ENCODE assay signal across 17 cellular contexts in the genomic region with DNA sequence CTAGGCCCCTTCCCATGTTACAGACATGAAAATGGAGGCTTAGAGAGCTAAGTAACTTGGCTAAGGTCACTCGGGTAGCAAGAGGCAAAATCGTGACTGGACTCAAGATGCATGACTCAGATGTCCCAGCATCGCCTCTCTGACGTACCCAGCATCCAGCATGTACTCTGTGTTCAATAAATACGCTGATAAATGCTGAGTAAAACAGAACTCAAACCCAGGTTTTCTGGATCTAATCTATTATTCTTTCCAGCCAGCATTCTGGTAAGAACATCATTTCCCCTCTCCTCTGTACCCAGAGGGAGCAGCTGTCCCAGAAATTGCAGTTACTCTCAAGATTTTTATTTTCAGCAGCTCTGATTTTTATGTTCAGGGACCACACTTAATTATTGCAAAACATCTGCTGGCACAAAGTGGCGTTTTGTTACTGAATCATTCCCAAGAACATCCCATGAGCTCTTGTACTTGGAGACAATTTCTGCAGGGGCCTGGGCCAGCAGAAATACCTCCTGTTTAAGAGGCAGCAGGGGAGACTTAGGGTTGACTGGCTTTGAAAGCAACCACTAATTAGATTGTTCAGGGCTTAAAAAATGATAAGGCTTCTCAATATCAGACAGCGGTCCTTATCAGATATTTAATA.
DNase-seq lines count a peak whose midpoint lies in the region; ATAC-seq and TF ChIP-seq lines count a peak whose summit lies in the region.
"Had no signal": no experiment of that assay in that cellular context is flagged by ENCODE, and none has a peak within 500 bp of the region (broad histone marks: within the 10 kb centered on the region; RNA-seq: fewer than 3 reads in every experiment).

No MANE protein-coding gene starts in this region.

- no peak overlapping the region for H3K14ac ChIP-seq in mesenchymal stem cell (ENCODE audit: low read length in 2 of 2)

- no peak for ATAC-seq in HG03280 (IDR thresholded peaks at IDR 0.05; ENCODE audit: unreplicated experiment)
- ATAC-seq: stimulated activated effector memory CD8-positive, alpha-beta T cell treated with anti-CD3 and anti-CD28 coated beads, Interleukin-12 subunit alpha, Interleukin-12 subunit beta, amount 100 ng/mL, for 72 hours had no signal

- H2AFZ ChIP-seq in mesenchymal stem cell (ENCODE audit: low read depth, low read length): no peak overlapping the region
- H2AFZ ChIP-seq: PC-9 had no signal

- H3K4me3 ChIP-seq in SK-N-MC (no peak overlapping the region), fibroblast of pulmonary artery (replicated peaks; ENCODE audit: low read depth, low read length) (no peak overlapping the region), mesenchymal stem cell (ENCODE audit: insufficient read depth in 1 of 2, low read depth in 1 of 2, low read length in 2 of 2) (no peak overlapping the region), SJCRH30 (no peak overlapping the region)
- H3K4me3 ChIP-seq: PC-9 had no signal

- H3K27ac ChIP-seq in SK-N-MC: no peak overlapping the region
- no peak overlapping the region for H3K27ac ChIP-seq in mesenchymal stem cell (ENCODE audit: low read length, poor library complexity, severe bottlenecking)
- no peak overlapping the region for H3K27ac ChIP-seq in SJCRH30
- H3K27ac ChIP-seq: PC-9 had no signal

- H3K9ac ChIP-seq in SK-N-MC (ENCODE audit: insufficient read length) (peak overlapping the region; percentile 26), mesenchymal stem cell (ENCODE audit: low read length) (peak overlapping the region; percentile 83)

- no peak overlapping the region for H2BK15ac ChIP-seq in mesenchymal stem cell (ENCODE audit: low read depth, poor library complexity, severe bottlenecking)

- no peak overlapping the region for H3K4me2 ChIP-seq in mesenchymal stem cell (ENCODE audit: low read length, poor library complexity, severe bottlenecking)
- H3K4me2 ChIP-seq: PC-9 had no signal

- H3K27me3 ChIP-seq in mesenchymal stem cell (ENCODE audit: control insufficient read depth in 1 of 2, insufficient read depth in 1 of 2, low read length in 2 of 2): no peaks in the 10 kb centered on the region
- peaks cover 15% of the 10 kb centered on the region for H3K27me3 ChIP-seq in SJCRH30

- no peaks in the 10 kb centered on the region for H3K36me3 ChIP-seq in SK-N-MC (ENCODE audit: insufficient read depth, low read length)
- H3K36me3 ChIP-seq in mesenchymal stem cell (ENCODE audit: control insufficient read depth in 1 of 2, insufficient read depth in 2 of 2, low read depth in 1 of 2, low read length in 2 of 2): no peaks in the 10 kb centered on the region
- no peaks in the 10 kb centered on the region for H3K36me3 ChIP-seq in SJCRH30

- no peak overlapping the region for H4K91ac ChIP-seq in mesenchymal stem cell (ENCODE audit: low read length)

- no peak overlapping the region for H3K4ac ChIP-seq in mesenchymal stem cell (ENCODE audit: low read depth in 1 of 2, low read length in 2 of 2)

- no peak overlapping the region for H3K23ac ChIP-seq in mesenchymal stem cell (ENCODE audit: low read length in 2 of 2)

- no peak overlapping the region for H2BK5ac ChIP-seq in mesenchymal stem cell (ENCODE audit: low read depth, low read length, poor library complexity, severe bottlenecking)

- WGBS in mesenchymal stem cell: 60% methylated on average over 7 of the region's 7 CpGs

- H3K79me1 ChIP-seq in mesenchymal stem cell (replicated peaks; ENCODE audit: low read length, poor library complexity, severe bottlenecking): no peaks in the 10 kb centered on the region

- no peak overlapping the region for H2AK5ac ChIP-seq in mesenchymal stem cell (ENCODE audit: low read length, severe bottlenecking)

- no peak overlapping the region for H2BK12ac ChIP-seq in mesenchymal stem cell (ENCODE audit: low read length in 2 of 2)

- H4K8ac ChIP-seq in mesenchymal stem cell (ENCODE audit: low read length): no peak overlapping the region

- no peak for DNase-seq in SK-N-MC (ENCODE audit: low read depth, low spot score)
- DNase-seq in fibroblast of pulmonary artery (ENCODE audit: low read depth): peak; percentile 83
- no peak for DNase-seq in mesenchymal stem cell
- DNase-seq in superior temporal gyrus (ENCODE audit: extremely low spot score): peak; percentile 22
- DNase-seq in DMS153 (lab: John Stamatoyannopoulos, UW): no peak
- DNase-seq in SJCRH30: no peak
- DNase-seq in DMS114 treated with DMSO at 0.1 percent for 48 hours (lab: John Stamatoyannopoulos, UW; ENCODE audit: unreplicated experiment): no peak
- DNase-seq: activated CD4-positive, alpha-beta memory T cell treated with anti-CD3 and anti-CD28 coated beads, Interleukin-2, amount 10 ng/mL, durations not matched to agents 7 days and 5 days; glutamatergic neuron; H7; kidney; naive B cell; NCI-H1417; NCI-H510A; PC-9 had no signal

- H3K9me3 ChIP-seq in SK-N-MC (ENCODE audit: low read depth, low read length) (no peaks in the 10 kb centered on the region), mesenchymal stem cell (ENCODE audit: control insufficient read depth, low read length) (no peaks in the 10 kb centered on the region), SJCRH30 (replicated peaks) (no peaks in the 10 kb centered on the region)

- no peak for TF ChIP-seq CTCF in fibroblast of pulmonary artery (IDR thresholded peaks at IDR 0.05; ENCODE audit: low read length, missing control alignments)

- no peaks in the 10 kb centered on the region for H3K4me1 ChIP-seq in mesenchymal stem cell (ENCODE audit: control insufficient read depth, insufficient read depth, low read depth, low read length)
- no peaks in the 10 kb centered on the region for H3K4me1 ChIP-seq in SJCRH30

- H2BK120ac ChIP-seq in mesenchymal stem cell (ENCODE audit: low read depth, low read length): no peak overlapping the region

- H3K18ac ChIP-seq in mesenchymal stem cell (ENCODE audit: low read depth in 1 of 2, low read length in 2 of 2): no peak overlapping the region

Comparison
In these comparisons a context has a peak if more than half of its experiments do, and no peak if none do; other contexts are left out.
1. DNase-seq: peak in fibroblast of pulmonary artery (single experiment) and superior temporal gyrus (single experiment); none in SK-N-MC (single experiment), mesenchymal stem cell (single experiment), DMS153 (single experiment), SJCRH30 (0 of 2) and DMS114 treated with DMSO at 0.1 percent for 48 hours (single experiment).